29 cellular contexts compared by ENCODE assay signal in the genomic region with DNA sequence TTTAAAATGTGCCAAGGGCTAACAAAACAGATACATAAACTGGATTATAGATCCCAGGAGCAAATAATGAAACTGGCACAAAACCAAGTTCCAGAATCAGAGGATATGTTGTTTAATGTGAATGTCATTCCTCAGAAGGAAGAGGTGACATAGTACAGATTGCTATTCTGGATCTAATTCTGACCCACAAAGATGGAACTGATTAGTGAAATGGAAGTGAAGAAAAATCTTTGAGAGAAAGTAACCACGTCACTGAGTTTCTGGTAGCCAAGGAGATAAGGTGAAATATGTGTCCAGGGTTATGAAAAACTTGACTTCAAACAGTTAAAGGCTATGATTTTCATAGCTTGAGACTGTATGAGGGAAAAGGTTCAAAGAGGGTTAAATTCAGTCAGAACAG. TPM values are rescaled to one million over a fixed set of nuclear protein-coding genes. Genes with fewer than 3 reads are reported as not detected.
DNase-seq lines count a peak whose midpoint lies in the region; ATAC-seq, FAIRE-seq and TF ChIP-seq lines count a peak whose summit lies in the region.
"Had no signal": no experiment of that assay in that cellular context is flagged by ENCODE, and none has a peak within 500 bp of the region (broad histone marks: within the 10 kb centered on the region; RNA-seq: fewer than 3 reads in every experiment).

No MANE protein-coding gene starts in this region.

- BruUV-seq in HepG2 (replicated peaks; lab: Mats Ljungman, UMichigan) (no TSS peak), K562 (replicated peaks; lab: Mats Ljungman, UMichigan) (no TSS peak)

- H3K4ac ChIP-seq in mesenchymal stem cell (ENCODE audit: low read depth in 1 of 2, low read length in 2 of 2): no peak overlapping the region

- H3K4me3 ChIP-seq in HepG2 (replicated peaks in 1 of 3; ENCODE audit: insufficient read depth in 1 of 3, low read depth in 2 of 3, low read length in 3 of 3) (no peak overlapping the region), right lobe of liver (no peak overlapping the region), K562 (no peak overlapping the region), mesenchymal stem cell (ENCODE audit: insufficient read depth in 1 of 2, low read depth in 1 of 2, low read length in 2 of 2) (peak overlapping the region in 1 of 2 experiments; percentile 20), sigmoid colon (no peak overlapping the region)
- H3K4me3 ChIP-seq: cardiac muscle cell, heart right ventricle had no signal

- H3K9me1 ChIP-seq in K562 (ENCODE audit: control insufficient read depth, insufficient read depth, low read length): no peaks in the 10 kb centered on the region

- TF ChIP-seq POLR2A in HepG2 (IDR thresholded peaks at IDR 0.05; ENCODE audit: insufficient read depth in 1 of 2, low read depth in 2 of 2, low read length in 2 of 2) (no peak), right lobe of liver (IDR thresholded peaks at IDR 0.05) (no peak), K562 (conservative IDR thresholded peaks at IDR 0.05) (no peak), sigmoid colon (IDR thresholded peaks at IDR 0.05) (no peak)

- no peak overlapping the region for H3K18ac ChIP-seq in mesenchymal stem cell (ENCODE audit: low read depth in 1 of 2, low read length in 2 of 2)

- in situ Hi-C loops in HepG2 (cut with HindIII; ENCODE audit: extremely low pct_ligation_motif_present, low pct_unique_long_range_greater_than_20kb): no loop called here
- in situ Hi-C loops in K562 (cut with MboI): no loop called here

- no peak overlapping the region for H2BK120ac ChIP-seq in mesenchymal stem cell (ENCODE audit: low read depth, low read length)

- H3K36me3 ChIP-seq in HepG2 (replicated peaks in 1 of 2; ENCODE audit: control insufficient read depth in 1 of 2, insufficient read depth in 2 of 2, low read length in 2 of 2) (no peaks in the 10 kb centered on the region), right lobe of liver (no peaks in the 10 kb centered on the region), K562 (ENCODE audit: control insufficient read depth, insufficient read depth, low read length) (no peaks in the 10 kb centered on the region), mesenchymal stem cell (ENCODE audit: control insufficient read depth in 1 of 2, insufficient read depth in 2 of 2, low read depth in 1 of 2, low read length in 2 of 2) (no peaks in the 10 kb centered on the region), sigmoid colon (no peaks in the 10 kb centered on the region)
- H3K36me3 ChIP-seq: cardiac muscle cell, heart right ventricle, WERI-Rb-1 had no signal

- CTCF ChIA-PET in HepG2 (lab: Yijun Ruan, JAX; ENCODE audit: low intra/inter-chr PET ratio, low total read pairs) (no interaction called here), K562 (lab: Yijun Ruan, JAX; ENCODE audit: low intra/inter-chr PET ratio) (no interaction called here)

- POLR2A ChIA-PET in HepG2 (lab: Yijun Ruan, JAX): no interaction called here
- POLR2A ChIA-PET in K562 (lab: Yijun Ruan, JAX): no interaction called here

- no peak overlapping the region for H3K23ac ChIP-seq in mesenchymal stem cell (ENCODE audit: low read length in 2 of 2)

- H2AK5ac ChIP-seq in mesenchymal stem cell (ENCODE audit: low read length, severe bottlenecking): no peak overlapping the region

- no peak for ATAC-seq in HepG2
- no peak for ATAC-seq in right lobe of liver
- no peak for ATAC-seq in K562
- no peak for ATAC-seq in GM18868 (IDR thresholded peaks at IDR 0.05; ENCODE audit: unreplicated experiment)
- ATAC-seq: activated T-cell treated with anti-CD3 and anti-CD28 coated beads, Interleukin-2, amount 50 U/mL, for 72 hours; HCT116; heart right ventricle; left colon; naive thymus-derived CD4-positive, alpha-beta T cell had no signal

- no peak overlapping the region for H4K91ac ChIP-seq in mesenchymal stem cell (ENCODE audit: low read length)

- TF ChIP-seq EP300 in HepG2 (IDR thresholded peaks at IDR 0.05; ENCODE audit: low read depth in 2 of 2, low read length in 2 of 2): no peak
- no peak for TF ChIP-seq EP300 in HepG2 (CRISPR knock-in tag; IDR thresholded peaks at IDR 0.05; ENCODE audit: borderline replicate concordance)
- TF ChIP-seq EP300 in K562 (IDR thresholded peaks at IDR 0.05; ENCODE audit: low read length): no peak
- no peak for TF ChIP-seq EP300 in sigmoid colon (IDR thresholded peaks at IDR 0.05)

- no peak overlapping the region for H3K14ac ChIP-seq in mesenchymal stem cell (ENCODE audit: low read length in 2 of 2)

- no peaks in the 10 kb centered on the region for H3K79me1 ChIP-seq in mesenchymal stem cell (replicated peaks; ENCODE audit: low read length, poor library complexity, severe bottlenecking)

- H2BK5ac ChIP-seq in mesenchymal stem cell (ENCODE audit: low read depth, low read length, poor library complexity, severe bottlenecking): no peak overlapping the region

- TF ChIP-seq CTCF in HepG2 (CRISPR knock-in tag; IDR thresholded peaks at IDR 0.05): no peak
- no peak for TF ChIP-seq CTCF in right lobe of liver (IDR thresholded peaks at IDR 0.05)
- no peak for TF ChIP-seq CTCF in K562 (IDR thresholded peaks at IDR 0.05 in 2 of 3, conservative IDR thresholded peaks at IDR 0.05 in 1 of 3; ENCODE audit: insufficient read depth in 2 of 3, low read depth in 1 of 3, low read length in 3 of 3)
- no peak for TF ChIP-seq CTCF in sigmoid colon (IDR thresholded peaks at IDR 0.05)

- H2AFZ ChIP-seq in HepG2 (ENCODE audit: low read length) (no peak overlapping the region), K562 (ENCODE audit: low read depth, low read length) (no peak overlapping the region), mesenchymal stem cell (ENCODE audit: low read depth, low read length) (no peak overlapping the region)

- H3K9ac ChIP-seq in HepG2 (ENCODE audit: insufficient read depth, low read depth, low read length) (no peak overlapping the region), K562 (ENCODE audit: insufficient read depth in 1 of 2, low read depth in 2 of 2, low read length in 2 of 2) (no peak overlapping the region), mesenchymal stem cell (ENCODE audit: low read length) (peak overlapping the region; percentile 69)

- H3K4me1 ChIP-seq in HepG2 (ENCODE audit: insufficient read depth, low read length): no peaks in the 10 kb centered on the region
- H3K4me1 ChIP-seq in right lobe of liver: peaks cover 0 to 16% (median 2%) of the 10 kb centered on the region in 4 donors
- peaks cover 4 to 9% of the 10 kb centered on the region in 2 experiments; a peak in 3 of 5 replicates for H3K4me1 ChIP-seq in K562 (replicated peaks in 1 of 2; ENCODE audit: control insufficient read depth in 2 of 2, insufficient read depth in 2 of 2, low read length in 2 of 2)
- no peaks in the 10 kb centered on the region for H3K4me1 ChIP-seq in mesenchymal stem cell (ENCODE audit: control insufficient read depth, insufficient read depth, low read depth, low read length)
- H3K4me1 ChIP-seq in sigmoid colon: peaks cover 0 to 18% (median 14%) of the 10 kb centered on the region in 4 donors

- FAIRE-seq in HepG2 (lab: Jason Lieb, UNC) (no peak), K562 (lab: Jason Lieb, UNC) (no peak)

- intact Hi-C loops in HepG2 (cut with micrococcal nuclease; ENCODE audit: unreplicated experiment) (no loop called here), right lobe of liver (cut with DNase I) (no loop called here), K562 (cut with micrococcal nuclease) (no loop called here), sigmoid colon (cut with DNase I) (loop anchor here (5.0 kb wide), 2 partner anchors 37 to 158 kb away; a partner anchor contains a TSS)

- no peaks in the 10 kb centered on the region for H4K20me1 ChIP-seq in HepG2 (ENCODE audit: insufficient read depth, low read length)
- H4K20me1 ChIP-seq in K562 (replicated peaks; ENCODE audit: control insufficient read depth, insufficient read depth, low read length): no peaks in the 10 kb centered on the region

- H3K27me3 ChIP-seq in HepG2 (ENCODE audit: control insufficient read depth in 1 of 2, insufficient read depth in 2 of 2, low read length in 2 of 2) (no peaks in the 10 kb centered on the region), right lobe of liver (no peaks in the 10 kb centered on the region), K562 (ENCODE audit: control insufficient read depth in 2 of 2, insufficient read depth in 2 of 2, low read length in 2 of 2) (no peaks in the 10 kb centered on the region; a peak in 2 of 5 replicates), mesenchymal stem cell (ENCODE audit: control insufficient read depth in 1 of 2, insufficient read depth in 1 of 2, low read length in 2 of 2) (peaks cover 0 to 32% of the 10 kb centered on the region in 2 experiments), sigmoid colon (no peaks in the 10 kb centered on the region)

- no peak overlapping the region for H3K4me2 ChIP-seq in HepG2 (ENCODE audit: low read depth, low read length)
- no peak overlapping the region for H3K4me2 ChIP-seq in K562 (ENCODE audit: insufficient read depth, low read length)
- H3K4me2 ChIP-seq in mesenchymal stem cell (ENCODE audit: low read length, poor library complexity, severe bottlenecking): no peak overlapping the region

- WGBS in HepG2 (ENCODE audit: low lambda C conversion rate): 13% methylated on average over 1 of the region's 1 CpG
- 100% methylated on average over 1 of the region's 1 CpG for WGBS in right lobe of liver (ENCODE audit: insufficient coverage, low coverage, low lambda C conversion rate, missing lambda C conversion rate)
- 0% methylated on average over 1 of the region's 1 CpG for WGBS in K562 (ENCODE audit: insufficient coverage, low coverage, missing lambda C conversion rate)
- 26% methylated on average over 1 of the region's 1 CpG for WGBS in mesenchymal stem cell
- WGBS in sigmoid colon, 2 donors: 68 to 69% methylated on average over 1 of the region's 1 CpG

- no peak overlapping the region for H2BK12ac ChIP-seq in mesenchymal stem cell (ENCODE audit: low read length in 2 of 2)

- H3K79me2 ChIP-seq in HepG2 (ENCODE audit: insufficient read depth, low read length): no peaks in the 10 kb centered on the region
- peaks cover 16% of the 10 kb centered on the region for H3K79me2 ChIP-seq in K562 (ENCODE audit: control insufficient read depth, insufficient read depth, low read length)

- TF ChIP-seq RAD21 in HepG2 (CRISPR knock-in tag; IDR thresholded peaks at IDR 0.05): no peak
- no peak for TF ChIP-seq RAD21 in K562 (CRISPR knock-in tag; conservative IDR thresholded peaks at IDR 0.05 in 1 of 2, IDR thresholded peaks at IDR 0.05 in 1 of 2)

- H3K27ac ChIP-seq in HepG2 (ENCODE audit: extremely low read length, insufficient read depth, low read length) (no peak overlapping the region), right lobe of liver (no peak overlapping the region), K562 (ENCODE audit: extremely low read depth, low read depth, low read length) (no peak overlapping the region), mesenchymal stem cell (ENCODE audit: low read length, poor library complexity, severe bottlenecking) (no peak overlapping the region), sigmoid colon (no peak overlapping the region)
- H3K27ac ChIP-seq: cardiac muscle cell, heart right ventricle, HL-60, WERI-Rb-1 had no signal

- no peak overlapping the region for H4K8ac ChIP-seq in mesenchymal stem cell (ENCODE audit: low read length)

- no peak overlapping the region for H2BK15ac ChIP-seq in mesenchymal stem cell (ENCODE audit: low read depth, poor library complexity, severe bottlenecking)

- DNase-seq in HepG2 (ENCODE audit: low spot score): no peak
- no peak for DNase-seq in right lobe of liver
- no peak for DNase-seq in K562 (ENCODE audit: extremely low read depth in 1 of 4, low spot score in 3 of 4)
- peak; percentile 54 for DNase-seq in mesenchymal stem cell
- no peak for DNase-seq in cerebellum (ENCODE audit: low spot score)
- no peak for DNase-seq in central memory CD4-positive, alpha-beta T cell
- DNase-seq in sigmoid colon: no peak
- DNase-seq: 8988T; activated CD4-positive, alpha-beta T cell treated with anti-CD3 and anti-CD28 coated beads, Interleukin-2, amount 10 ng/mL, durations not matched to agents 24 days and 14 days; activated naive CD4-positive, alpha-beta T cell treated with Interleukin-2 at 50 U/mL for 16 hours; activated T-cell treated with anti-CD3 and anti-CD28 coated beads, Interleukin-2, amount 50 U/mL, for 72 hours; COR-L47; heart right ventricle; left colon; mesendoderm; naive thymus-derived CD4-positive, alpha-beta T cell; NCI-H1105 treated with DMSO at 0.1 percent for 48 hours; NCI-H2029 treated with DMSO at 0.1 percent for 48 hours; NCI-H345; NCI-H774; RPMI8226; stimulated activated naive CD4-positive, alpha-beta T cell treated with Interleukin-2 at 50 U/mL for 16 hours; WERI-Rb-1 had no signal

- H3K9me3 ChIP-seq in HepG2 (ENCODE audit: low read length) (no peaks in the 10 kb centered on the region), right lobe of liver (no peaks in the 10 kb centered on the region), K562 (replicated peaks; ENCODE audit: control insufficient read depth, insufficient read depth, low read depth, low read length) (no peaks in the 10 kb centered on the region), mesenchymal stem cell (ENCODE audit: control insufficient read depth, low read length) (no peaks in the 10 kb centered on the region), sigmoid colon (no peaks in the 10 kb centered on the region)
- H3K9me3 ChIP-seq: heart right ventricle had no signal

RNA-seq across cellular contexts. Expression of a gene that starts 8.3 kb away (rescaled TPM):
- total RNA-seq in HepG2 (2016; rRNA removed; fragmentation: Illumina TruSeq; extraction: Trizol) (not detected in 2 replicates), right lobe of liver (not detected), K562 (2014; rRNA removed) (not detected in 2 replicates), K562 (2014; rRNA removed; fragmentation: Illumina TruSeq; extraction: Trizol) (not detected in 2 replicates), K562 (2015; rRNA removed; fragmentation: Illumina TruSeq; extraction: Trizol) (not detected in 2 replicates), K562 (2021) (not detected in 2 replicates), cerebellum (not detected), sigmoid colon (not detected)
- not detected in 2 replicates for total RNA-seq in HepG2 (2016; cell fraction: cytosol; rRNA removed; fragmentation: Illumina TruSeq; extraction: Trizol; ENCODE audit: low read depth)
- not detected in 2 replicates for total RNA-seq in HepG2 (2016; cell fraction: insoluble cytoplasmic fraction; rRNA removed; fragmentation: Illumina TruSeq; extraction: Trizol)
- total RNA-seq in HepG2 (2016; cell fraction: membrane; rRNA removed; fragmentation: Illumina TruSeq; extraction: Trizol): not detected in 2 replicates
- total RNA-seq in HepG2 (2016; cell fraction: nucleus; rRNA removed; fragmentation: Illumina TruSeq; extraction: Trizol): not detected in 2 replicates
- polyA plus RNA-seq in HepG2 (2011; rRNA removed) (not detected in 2 replicates), K562 (2011; rRNA removed) (not detected in 2 replicates), K562 (2014; fragmentation: Illumina TruSeq; extraction: Trizol) (not detected in 2 replicates), K562 (2014; fragmentation: Nextera tagmentation; extraction: Ambion mirVana) (not detected), K562 (2014; rRNA removed) (not detected in 2 replicates), sigmoid colon (not detected)
- polyA plus RNA-seq in HepG2 (2011; cell fraction: cytosol; rRNA removed): not detected in 2 replicates
- not detected in 2 replicates for polyA plus RNA-seq in HepG2 (2011; cell fraction: nucleus; rRNA removed)
- polyA plus RNA-seq in HepG2 (2012): not detected in 2 replicates
- polyA plus RNA-seq in HepG2 (2016; cell fraction: cytosol; fragmentation: Illumina TruSeq; extraction: Trizol; ENCODE audit: low read depth): not detected in 2 replicates
- not detected in 2 replicates for polyA plus RNA-seq in HepG2 (2016; cell fraction: insoluble cytoplasmic fraction; fragmentation: Illumina TruSeq; extraction: Trizol; ENCODE audit: low read depth)
- polyA plus RNA-seq in HepG2 (2016; cell fraction: membrane; fragmentation: Illumina TruSeq; extraction: Trizol; ENCODE audit: low read depth): not detected in 2 replicates
- not detected in 2 replicates for polyA plus RNA-seq in HepG2 (2016; cell fraction: nucleus; fragmentation: Illumina TruSeq; extraction: Trizol; ENCODE audit: insufficient read depth, low read depth)
- polyA minus RNA-seq in HepG2 (2011; rRNA and poly(A)+ RNA removed; ENCODE audit: low replicate concordance): not detected in 2 replicates
- polyA minus RNA-seq in HepG2 (2011; cell fraction: cytosol; rRNA and poly(A)+ RNA removed): not detected in 2 replicates
- not detected in 2 replicates for polyA minus RNA-seq in HepG2 (2011; cell fraction: nucleus; rRNA and poly(A)+ RNA removed)
- not detected in 2 replicates for total RNA-seq in K562 (2011; cell fraction: chromatin; rRNA removed; ENCODE audit: low replicate concordance)
- total RNA-seq in K562 (2011; cell fraction: nucleolus; rRNA removed): 0.33 TPM in 1 of 2 replicates, not detected in the other
- not detected in 2 replicates for total RNA-seq in K562 (2011; cell fraction: nucleoplasm; rRNA removed)
- polyA plus RNA-seq in K562 (2011; cell fraction: cytosol; rRNA removed): not detected in 2 replicates
- polyA plus RNA-seq in K562 (2011; cell fraction: nucleus; rRNA removed): not detected in 2 replicates
- polyA plus RNA-seq in K562 (2012): 0.21 and 0.76 TPM in 2 replicates
- polyA minus RNA-seq in K562 (2011; rRNA and poly(A)+ RNA removed): not detected in 2 replicates
- not detected in 2 replicates for polyA minus RNA-seq in K562 (2011; cell fraction: cytosol; rRNA and poly(A)+ RNA removed)
- polyA minus RNA-seq in K562 (2011; cell fraction: nucleus; rRNA and poly(A)+ RNA removed): not detected in 2 replicates
- not detected for polyA plus RNA-seq in mesenchymal stem cell (2013, experiment 1 of 2)
- not detected for polyA plus RNA-seq in mesenchymal stem cell (2013, experiment 2 of 2)
- total RNA-seq: activated CD4-positive, alpha-beta T cell treated with anti-CD3 and anti-CD28 coated beads, Interleukin-2, amount 10 ng/mL, durations not matched to agents 24 days and 14 days; activated T-cell treated with anti-CD3 and anti-CD28 coated beads, Interleukin-2, amount 50 U/mL, for 72 hours; cardiac muscle cell; heart right ventricle; left colon; naive thymus-derived CD4-positive, alpha-beta T cell; omental fat pad had no signal
- polyA plus RNA-seq: cardiac muscle cell; heart right ventricle; naive thymus-derived CD4-positive, alpha-beta T cell; thymus had no signal

RNA-seq across cellular contexts. Expression of a gene that starts 11.3 kb away (rescaled TPM):
- not detected in 2 replicates for total RNA-seq in HepG2 (2016; rRNA removed; fragmentation: Illumina TruSeq; extraction: Trizol)
- not detected in 2 replicates for total RNA-seq in HepG2 (2016; cell fraction: cytosol; rRNA removed; fragmentation: Illumina TruSeq; extraction: Trizol; ENCODE audit: low read depth)
- not detected in 2 replicates for total RNA-seq in HepG2 (2016; cell fraction: insoluble cytoplasmic fraction; rRNA removed; fragmentation: Illumina TruSeq; extraction: Trizol)
- total RNA-seq in HepG2 (2016; cell fraction: membrane; rRNA removed; fragmentation: Illumina TruSeq; extraction: Trizol): not detected in 2 replicates
- not detected in 2 replicates for total RNA-seq in HepG2 (2016; cell fraction: nucleus; rRNA removed; fragmentation: Illumina TruSeq; extraction: Trizol)
- not detected in 2 replicates for polyA plus RNA-seq in HepG2 (2011; rRNA removed)
- not detected in 2 replicates for polyA plus RNA-seq in HepG2 (2011; cell fraction: cytosol; rRNA removed)
- polyA plus RNA-seq in HepG2 (2011; cell fraction: nucleus; rRNA removed): not detected in 2 replicates
- not detected in 2 replicates for polyA plus RNA-seq in HepG2 (2012)
- polyA plus RNA-seq in HepG2 (2016; cell fraction: cytosol; fragmentation: Illumina TruSeq; extraction: Trizol; ENCODE audit: low read depth): not detected in 2 replicates
- polyA plus RNA-seq in HepG2 (2016; cell fraction: insoluble cytoplasmic fraction; fragmentation: Illumina TruSeq; extraction: Trizol; ENCODE audit: low read depth): not detected in 2 replicates
- not detected in 2 replicates for polyA plus RNA-seq in HepG2 (2016; cell fraction: membrane; fragmentation: Illumina TruSeq; extraction: Trizol; ENCODE audit: low read depth)
- polyA plus RNA-seq in HepG2 (2016; cell fraction: nucleus; fragmentation: Illumina TruSeq; extraction: Trizol; ENCODE audit: insufficient read depth, low read depth): not detected in 2 replicates
- not detected in 2 replicates for polyA minus RNA-seq in HepG2 (2011; rRNA and poly(A)+ RNA removed; ENCODE audit: low replicate concordance)
- polyA minus RNA-seq in HepG2 (2011; cell fraction: cytosol; rRNA and poly(A)+ RNA removed): not detected in 2 replicates
- not detected in 2 replicates for polyA minus RNA-seq in HepG2 (2011; cell fraction: nucleus; rRNA and poly(A)+ RNA removed)
- under 1 TPM in 3 of 6 experiments, not detected in 3; 0.11 to 0.46 (median 0.23) TPM for total RNA-seq in right lobe of liver
- not detected in 2 replicates for total RNA-seq in K562 (2011; cell fraction: chromatin; rRNA removed; ENCODE audit: low replicate concordance)
- total RNA-seq in K562 (2011; cell fraction: nucleolus; rRNA removed): not detected in 2 replicates
- not detected in 2 replicates for total RNA-seq in K562 (2011; cell fraction: nucleoplasm; rRNA removed)
- total RNA-seq in K562 (2014; rRNA removed): 0.04 TPM in 1 of 2 replicates, not detected in the other
- not detected in 2 replicates for total RNA-seq in K562 (2014; rRNA removed; fragmentation: Illumina TruSeq; extraction: Trizol)
- not detected in 2 replicates for total RNA-seq in K562 (2015; rRNA removed; fragmentation: Illumina TruSeq; extraction: Trizol)
- total RNA-seq in K562 (2021): 0.09 and 0.18 TPM in 2 replicates
- polyA plus RNA-seq in K562 (2011; rRNA removed): not detected in 2 replicates
- not detected in 2 replicates for polyA plus RNA-seq in K562 (2011; cell fraction: cytosol; rRNA removed)
- not detected in 2 replicates for polyA plus RNA-seq in K562 (2011; cell fraction: nucleus; rRNA removed)
- polyA plus RNA-seq in K562 (2012): 0.03 and 0.17 TPM in 2 replicates
- not detected in 2 replicates for polyA plus RNA-seq in K562 (2014; fragmentation: Illumina TruSeq; extraction: Trizol)
- polyA plus RNA-seq in K562 (2014; fragmentation: Nextera tagmentation; extraction: Ambion mirVana): not detected
- polyA plus RNA-seq in K562 (2014; rRNA removed): not detected in 2 replicates
- not detected in 2 replicates for polyA minus RNA-seq in K562 (2011; rRNA and poly(A)+ RNA removed)
- polyA minus RNA-seq in K562 (2011; cell fraction: cytosol; rRNA and poly(A)+ RNA removed): not detected in 2 replicates
- not detected in 2 replicates for polyA minus RNA-seq in K562 (2011; cell fraction: nucleus; rRNA and poly(A)+ RNA removed)
- 3.6 TPM for polyA plus RNA-seq in mesenchymal stem cell (2013, experiment 1 of 2)
- polyA plus RNA-seq in mesenchymal stem cell (2013, experiment 2 of 2): 3.6 TPM
- 7.8 TPM for total RNA-seq in cerebellum
- 1 to 10 TPM; 1.7 to 3.3 (median 2.1) TPM for total RNA-seq in sigmoid colon
- polyA plus RNA-seq in sigmoid colon: under 1 TPM in 2 of 3 donors, not detected in 1; 0.60 to 0.96 TPM
- polyA plus RNA-seq: cardiac muscle cell had no signal

RNA-seq across cellular contexts. Expression of a gene that starts 37.5 kb away (rescaled TPM):
- total RNA-seq in HepG2 (2016; rRNA removed; fragmentation: Illumina TruSeq; extraction: Trizol) (15.5 and 17.5 TPM in 2 replicates), right lobe of liver (10 to 100 TPM; 17.7 to 29.3 (median 21.6) TPM), K562 (2014; rRNA removed) (13.3 and 24.2 TPM in 2 replicates), K562 (2014; rRNA removed; fragmentation: Illumina TruSeq; extraction: Trizol) (19.6 and 30.6 TPM in 2 replicates), K562 (2015; rRNA removed; fragmentation: Illumina TruSeq; extraction: Trizol) (18.9 and 21.2 TPM in 2 replicates), K562 (2021) (18.6 and 21.6 TPM in 2 replicates), cerebellum (24.2 TPM), sigmoid colon (10 to 100 TPM; 35.6 to 64.3 (median 38.5) TPM)
- total RNA-seq in HepG2 (2016; cell fraction: cytosol; rRNA removed; fragmentation: Illumina TruSeq; extraction: Trizol; ENCODE audit: low read depth): 3.7 and 4.4 TPM in 2 replicates
- total RNA-seq in HepG2 (2016; cell fraction: insoluble cytoplasmic fraction; rRNA removed; fragmentation: Illumina TruSeq; extraction: Trizol): 14.4 and 19.5 TPM in 2 replicates
- total RNA-seq in HepG2 (2016; cell fraction: membrane; rRNA removed; fragmentation: Illumina TruSeq; extraction: Trizol): 12.2 and 12.3 TPM in 2 replicates
- 8.2 and 9.7 TPM in 2 replicates for total RNA-seq in HepG2 (2016; cell fraction: nucleus; rRNA removed; fragmentation: Illumina TruSeq; extraction: Trizol)
- polyA plus RNA-seq in HepG2 (2011; rRNA removed) (14.0 and 14.9 TPM in 2 replicates), K562 (2011; rRNA removed) (25.1 and 26.2 TPM in 2 replicates), K562 (2014; fragmentation: Illumina TruSeq; extraction: Trizol) (19.8 and 21.0 TPM in 2 replicates), K562 (2014; fragmentation: Nextera tagmentation; extraction: Ambion mirVana) (10 to 100 TPM; 20.0 to 29.0 TPM), K562 (2014; rRNA removed) (15.8 and 24.4 TPM in 2 replicates), sigmoid colon (10 to 100 TPM; 20.6 to 27.0 (median 25.8) TPM)
- polyA plus RNA-seq in HepG2 (2011; cell fraction: cytosol; rRNA removed): 11.7 and 13.2 TPM in 2 replicates
- 10.4 and 13.2 TPM in 2 replicates for polyA plus RNA-seq in HepG2 (2011; cell fraction: nucleus; rRNA removed)
- polyA plus RNA-seq in HepG2 (2012): 11.7 and 15.8 TPM in 2 replicates
- polyA plus RNA-seq in HepG2 (2016; cell fraction: cytosol; fragmentation: Illumina TruSeq; extraction: Trizol; ENCODE audit: low read depth): 2.4 and 2.6 TPM in 2 replicates
- 17.1 and 20.4 TPM in 2 replicates for polyA plus RNA-seq in HepG2 (2016; cell fraction: insoluble cytoplasmic fraction; fragmentation: Illumina TruSeq; extraction: Trizol; ENCODE audit: low read depth)
- polyA plus RNA-seq in HepG2 (2016; cell fraction: membrane; fragmentation: Illumina TruSeq; extraction: Trizol; ENCODE audit: low read depth): 5.8 and 6.7 TPM in 2 replicates
- polyA plus RNA-seq in HepG2 (2016; cell fraction: nucleus; fragmentation: Illumina TruSeq; extraction: Trizol; ENCODE audit: insufficient read depth, low read depth): 17.2 and 17.5 TPM in 2 replicates
- polyA minus RNA-seq in HepG2 (2011; rRNA and poly(A)+ RNA removed; ENCODE audit: low replicate concordance): 16.9 and 50.8 TPM in 2 replicates
- 13.0 and 14.5 TPM in 2 replicates for polyA minus RNA-seq in HepG2 (2011; cell fraction: cytosol; rRNA and poly(A)+ RNA removed)
- 17.1 and 25.0 TPM in 2 replicates for polyA minus RNA-seq in HepG2 (2011; cell fraction: nucleus; rRNA and poly(A)+ RNA removed)
- total RNA-seq in K562 (2011; cell fraction: chromatin; rRNA removed; ENCODE audit: low replicate concordance): 29.0 and 38.0 TPM in 2 replicates
- total RNA-seq in K562 (2011; cell fraction: nucleolus; rRNA removed): 15.8 and 18.7 TPM in 2 replicates
- 25.8 and 32.9 TPM in 2 replicates for total RNA-seq in K562 (2011; cell fraction: nucleoplasm; rRNA removed)
- polyA plus RNA-seq in K562 (2011; cell fraction: cytosol; rRNA removed): 19.1 and 23.0 TPM in 2 replicates
- 13.0 and 17.0 TPM in 2 replicates for polyA plus RNA-seq in K562 (2011; cell fraction: nucleus; rRNA removed)
- polyA plus RNA-seq in K562 (2012): 17.3 and 20.3 TPM in 2 replicates
- 21.1 and 22.8 TPM in 2 replicates for polyA minus RNA-seq in K562 (2011; rRNA and poly(A)+ RNA removed)
- polyA minus RNA-seq in K562 (2011; cell fraction: cytosol; rRNA and poly(A)+ RNA removed): 10.3 and 18.6 TPM in 2 replicates
- polyA minus RNA-seq in K562 (2011; cell fraction: nucleus; rRNA and poly(A)+ RNA removed): 10.5 and 11.2 TPM in 2 replicates
- polyA plus RNA-seq in mesenchymal stem cell (2013, experiment 1 of 2): 15.2 TPM
- 16.5 TPM for polyA plus RNA-seq in mesenchymal stem cell (2013, experiment 2 of 2)
